In genomic region chr20:4227085-4227821, GRCh38 we compare ENCODE assay signal across 8 cellular contexts. TPM values are rescaled to one million over a fixed set of nuclear protein-coding genes. Genes with fewer than 3 reads are reported as not detected.
DNase-seq lines count a peak whose midpoint lies in the region; ATAC-seq and TF ChIP-seq lines count a peak whose summit lies in the region.

No MANE protein-coding gene starts in this region.

- WGBS in heart right ventricle, 2 donors = 79 to 87% methylated on average over 6 of the region's 6 CpGs

- H3K27ac ChIP-seq in AG04450 (ENCODE audit: low read depth, low read length) = no peak overlapping the region
- no peak overlapping the region for H3K27ac ChIP-seq in SJCRH30
- peak overlapping the region in 1 of 10 donors; percentile 83 for H3K27ac ChIP-seq in heart right ventricle

- DNase-seq in AG04450 (ENCODE audit: low read depth, low spot score) = no peak
- peak; percentile 54 for DNase-seq in H4 (ENCODE audit: low spot score)
- DNase-seq in SJCRH30 = peak; percentile 22 to 48
- no peak for DNase-seq in heart right ventricle
- no peak for DNase-seq in activated naive CD8-positive, alpha-beta T cell treated with anti-CD3 and anti-CD28 coated beads, Interleukin-2, amount 50 U/mL, for 24 hours
- DNase-seq in activated CD4-positive, alpha-beta memory T cell treated with anti-CD3 and anti-CD28 coated beads, Interleukin-2, amount 10 ng/mL, durations not matched to agents 7 days and 5 days = no peak
- no peak for DNase-seq in cerebellar cortex (ENCODE audit: low spot score)

- POLR2A ChIA-PET in AG04450 (lab: Yijun Ruan, JAX) = no interaction called here
- POLR2A ChIA-PET in activated CD4-positive, alpha-beta memory T cell treated with anti-CD3 and anti-CD28 coated beads, Interleukin-2, amount 10 ng/mL, durations not matched to agents 7 days and 5 days (lab: Charles Lee) = no interaction called here

- H3K4me3 ChIP-seq in AG04450 (ENCODE audit: low read depth, low read length) = no peak overlapping the region
- H3K4me3 ChIP-seq in SJCRH30 = no peak overlapping the region
- no peak overlapping the region for H3K4me3 ChIP-seq in heart right ventricle

- H3K36me3 Mint-ChIP-seq in activated naive CD8-positive, alpha-beta T cell treated with anti-CD3 and anti-CD28 coated beads, Interleukin-2, amount 50 U/mL, for 24 hours (ENCODE audit: low read depth) = no peaks in the 10 kb centered on the region
- H3K36me3 Mint-ChIP-seq in activated CD4-positive, alpha-beta memory T cell treated with anti-CD3 and anti-CD28 coated beads, Interleukin-2, amount 10 ng/mL, durations not matched to agents 7 days and 5 days (ENCODE audit: low read depth) = no peaks in the 10 kb centered on the region

- H3K27me3 ChIP-seq in AG04450 (ENCODE audit: control insufficient read depth, insufficient read depth, low read length) (no peaks in the 10 kb centered on the region), SJCRH30 (no peaks in the 10 kb centered on the region), heart right ventricle (peaks cover 0 to 20% (median 0%) of the 10 kb centered on the region in 7 donors)

- H3K4me1 Mint-ChIP-seq in activated naive CD8-positive, alpha-beta T cell treated with anti-CD3 and anti-CD28 coated beads, Interleukin-2, amount 50 U/mL, for 24 hours = peaks cover 3% of the 10 kb centered on the region
- peaks cover 3% of the 10 kb centered on the region for H3K4me1 Mint-ChIP-seq in activated CD4-positive, alpha-beta memory T cell treated with anti-CD3 and anti-CD28 coated beads, Interleukin-2, amount 10 ng/mL, durations not matched to agents 7 days and 5 days

- intact Hi-C loops in heart right ventricle (cut with DNase I) = no loop called here

- H3K36me3 ChIP-seq in SJCRH30 (no peaks in the 10 kb centered on the region), heart right ventricle (no peaks in the 10 kb centered on the region)

- H3K4me3 Mint-ChIP-seq in activated naive CD8-positive, alpha-beta T cell treated with anti-CD3 and anti-CD28 coated beads, Interleukin-2, amount 50 U/mL, for 24 hours = no peak overlapping the region
- H3K4me3 Mint-ChIP-seq in activated CD4-positive, alpha-beta memory T cell treated with anti-CD3 and anti-CD28 coated beads, Interleukin-2, amount 10 ng/mL, durations not matched to agents 7 days and 5 days = no peak overlapping the region

- H3K9me3 ChIP-seq in AG04450 (ENCODE audit: control insufficient read depth, insufficient read depth, low read length) (no peaks in the 10 kb centered on the region), SJCRH30 (replicated peaks) (no peaks in the 10 kb centered on the region), heart right ventricle (no peaks in the 10 kb centered on the region)

- no peak overlapping the region for H3K27ac Mint-ChIP-seq in activated naive CD8-positive, alpha-beta T cell treated with anti-CD3 and anti-CD28 coated beads, Interleukin-2, amount 50 U/mL, for 24 hours
- H3K27ac Mint-ChIP-seq in activated CD4-positive, alpha-beta memory T cell treated with anti-CD3 and anti-CD28 coated beads, Interleukin-2, amount 10 ng/mL, durations not matched to agents 7 days and 5 days = no peak overlapping the region

- H3K9me3 Mint-ChIP-seq in activated naive CD8-positive, alpha-beta T cell treated with anti-CD3 and anti-CD28 coated beads, Interleukin-2, amount 50 U/mL, for 24 hours = no peaks in the 10 kb centered on the region
- H3K9me3 Mint-ChIP-seq in activated CD4-positive, alpha-beta memory T cell treated with anti-CD3 and anti-CD28 coated beads, Interleukin-2, amount 10 ng/mL, durations not matched to agents 7 days and 5 days = no peaks in the 10 kb centered on the region

- TF ChIP-seq CTCF in AG04450 (IDR thresholded peaks at IDR 0.05; ENCODE audit: low read depth, low read length) (peak; percentile 61), heart right ventricle (IDR thresholded peaks at IDR 0.05) (peak in 7 of 9 donors; percentile 25 to 49 (median 31))

- ATAC-seq in heart right ventricle = peak; percentile 12 to 66 (median 48)
- no peak for ATAC-seq in activated naive CD8-positive, alpha-beta T cell treated with anti-CD3 and anti-CD28 coated beads, Interleukin-2, amount 50 U/mL, for 24 hours
- no peak for ATAC-seq in HG03460 (IDR thresholded peaks at IDR 0.05; ENCODE audit: unreplicated experiment)

- H3K4me1 ChIP-seq in SJCRH30 (peaks cover 10% of the 10 kb centered on the region), heart right ventricle (peaks cover 0 to 25% (median 14%) of the 10 kb centered on the region in 9 donors)

- CTCF ChIA-PET in AG04450 (lab: Charles Lee) = interaction anchor here (0.7 to 1.5 kb wide), 4 partner anchors 11 to 378 kb away, joined by 3 to 5 read pairs (median 4); no protein-coding TSS in a partner anchor
- CTCF ChIA-PET in activated CD4-positive, alpha-beta memory T cell treated with anti-CD3 and anti-CD28 coated beads, Interleukin-2, amount 10 ng/mL, durations not matched to agents 7 days and 5 days (lab: Charles Lee) = no interaction called here

- peaks cover 24% of the 10 kb centered on the region for H3K27me3 Mint-ChIP-seq in activated naive CD8-positive, alpha-beta T cell treated with anti-CD3 and anti-CD28 coated beads, Interleukin-2, amount 50 U/mL, for 24 hours
- peaks cover 25% of the 10 kb centered on the region for H3K27me3 Mint-ChIP-seq in activated CD4-positive, alpha-beta memory T cell treated with anti-CD3 and anti-CD28 coated beads, Interleukin-2, amount 10 ng/mL, durations not matched to agents 7 days and 5 days

RNA-seq across cellular contexts. Expression of gene ADRA1D, which starts 21.8 kb away (rescaled TPM):
- 0.48 and 0.77 TPM in 2 replicates for polyA plus RNA-seq in AG04450 (2011; rRNA removed)
- polyA minus RNA-seq in AG04450 (2011; rRNA and poly(A)+ RNA removed) = 0.35 and 0.41 TPM in 2 replicates
- not detected in 2 replicates for total RNA-seq in H4 (2014; rRNA removed; shearing (Covaris generic))
- total RNA-seq in SJCRH30 (2014; rRNA removed; shearing (Covaris generic)) = not detected in 2 replicates
- total RNA-seq in heart right ventricle = under 1 TPM in 8 of 10 donors, not detected in 2; 0.10 to 0.64 (median 0.24) TPM
- under 1 TPM; 0.07 to 0.84 TPM for polyA plus RNA-seq in heart right ventricle
- total RNA-seq in activated CD4-positive, alpha-beta memory T cell treated with anti-CD3 and anti-CD28 coated beads, Interleukin-2, amount 10 ng/mL, durations not matched to agents 7 days and 5 days = not detected

Comparison
In these comparisons a context has a peak if more than half of its experiments do, and no peak if none do; other contexts are left out.
1. DNase-seq: peak in H4 (single experiment) and SJCRH30 (2 of 2); none in AG04450 (single experiment), heart right ventricle (0 of 2), activated naive CD8-positive, alpha-beta T cell treated with anti-CD3 and anti-CD28 coated beads, Interleukin-2, amount 50 U/mL, for 24 hours (single experiment), activated CD4-positive, alpha-beta memory T cell treated with anti-CD3 and anti-CD28 coated beads, Interleukin-2, amount 10 ng/mL, durations not matched to agents 7 days and 5 days (single experiment) and cerebellar cortex (single experiment).
2. ATAC-seq: peak in heart right ventricle (8 of 8); none in activated naive CD8-positive, alpha-beta T cell treated with anti-CD3 and anti-CD28 coated beads, Interleukin-2, amount 50 U/mL, for 24 hours (single experiment) and HG03460 (single experiment).